21 cellular contexts compared by ENCODE assay signal in the genomic region with DNA sequence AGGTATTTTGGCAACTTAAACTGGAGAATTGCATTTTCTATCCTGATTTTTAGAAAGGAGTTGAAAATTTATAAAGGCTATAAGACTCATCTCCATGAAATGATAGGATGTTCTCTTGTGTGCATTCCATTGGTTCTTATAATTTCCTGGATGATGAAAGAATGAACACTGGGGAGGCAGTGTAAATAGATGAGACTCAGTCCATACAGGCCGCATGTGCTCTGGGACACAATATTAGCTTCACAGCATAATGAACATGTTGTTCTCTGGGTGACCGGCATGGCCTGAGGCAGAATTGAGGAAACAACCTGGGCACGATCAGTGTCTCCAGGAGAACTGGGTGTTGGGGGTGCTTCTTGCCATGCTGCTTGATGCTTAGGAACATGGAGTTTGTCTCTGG. TPM values are rescaled to one million over a fixed set of nuclear protein-coding genes. Genes with fewer than 3 reads are reported as not detected.
DNase-seq lines count a peak whose midpoint lies in the region; ATAC-seq, FAIRE-seq and TF ChIP-seq lines count a peak whose summit lies in the region.
"Had no signal": no experiment of that assay in that cellular context is flagged by ENCODE, and none has a peak within 500 bp of the region (broad histone marks: within the 10 kb centered on the region; RNA-seq: fewer than 3 reads in every experiment).

No MANE protein-coding gene starts in this region.

- CTCF ChIA-PET in PC-3 (lab: Charles Lee) (no interaction called here), HepG2 (lab: Yijun Ruan, JAX; ENCODE audit: low intra/inter-chr PET ratio, low total read pairs) (no interaction called here)

- TF ChIP-seq POLR2A in HepG2 (IDR thresholded peaks at IDR 0.05; ENCODE audit: insufficient read depth in 1 of 2, low read depth in 2 of 2, low read length in 2 of 2), result no peak

- no peaks in the 10 kb centered on the region for H3F3A ChIP-seq in PC-3 (ENCODE audit: low read length, unreplicated experiment)

- peaks cover 22% of the 10 kb centered on the region for H3K4me1 ChIP-seq in PC-3 (ENCODE audit: insufficient read depth, low read length)
- H3K4me1 ChIP-seq in HepG2 (ENCODE audit: insufficient read depth, low read length), result peaks cover 11% of the 10 kb centered on the region
- H3K4me1 ChIP-seq: left lung, upper lobe of left lung had no signal

- WGBS in HepG2 (ENCODE audit: low lambda C conversion rate), result 74% methylated on average over 3 of the region's 3 CpGs

- POLR2A ChIA-PET in PC-3 (lab: Charles Lee; ENCODE audit: unreplicated experiment) (no interaction called here), HepG2 (lab: Yijun Ruan, JAX) (interaction anchor here (1.3 kb wide), 1 partner anchor 24 kb away, joined by 5 read pairs; no protein-coding TSS in a partner anchor)

- no peak overlapping the region for H3K27ac ChIP-seq in PC-3 (ENCODE audit: low read length)
- H3K27ac ChIP-seq in HepG2 (ENCODE audit: extremely low read length, insufficient read depth, low read length), result no peak overlapping the region
- H3K27ac ChIP-seq: left lung, pancreas, upper lobe of left lung had no signal

- no peaks in the 10 kb centered on the region for H3K9me2 ChIP-seq in PC-3 (replicated peaks; ENCODE audit: low read length)

- intact Hi-C loops in PC-3 (cut with micrococcal nuclease), result no loop called here
- intact Hi-C loops in HepG2 (cut with micrococcal nuclease; ENCODE audit: unreplicated experiment), result loop anchor here (5.0 kb wide), 1 partner anchor 37 kb away; the partner anchor contains the start of gene AOX1

- ATAC-seq in PC-3 (no peak), HepG2 (no peak)
- ATAC-seq: left lung; pancreas; stimulated activated naive CD8-positive, alpha-beta T cell treated with anti-CD3 and anti-CD28 coated beads, Interleukin-15, amount 100 ng/mL, for 72 hours had no signal

- H3K36me3 ChIP-seq in PC-3 (ENCODE audit: low read depth, low read length), result no peaks in the 10 kb centered on the region
- H3K36me3 ChIP-seq in HepG2 (replicated peaks in 1 of 2; ENCODE audit: control insufficient read depth in 1 of 2, insufficient read depth in 2 of 2, low read length in 2 of 2), result no peaks in the 10 kb centered on the region
- H3K36me3 ChIP-seq: left lung, upper lobe of left lung had no signal

- no peak for FAIRE-seq in HepG2 (lab: Jason Lieb, UNC)
- FAIRE-seq: GM19239, H1, pancreas had no signal

- H4K20me1 ChIP-seq in PC-3 (ENCODE audit: low read length) (no peaks in the 10 kb centered on the region), HepG2 (ENCODE audit: insufficient read depth, low read length) (no peaks in the 10 kb centered on the region)

- TF ChIP-seq RAD21 in HepG2 (CRISPR knock-in tag; IDR thresholded peaks at IDR 0.05), result no peak

- no peaks in the 10 kb centered on the region for H3K27me3 ChIP-seq in PC-3 (ENCODE audit: low read length)
- H3K27me3 ChIP-seq in HepG2 (ENCODE audit: control insufficient read depth in 1 of 2, insufficient read depth in 2 of 2, low read length in 2 of 2), result no peaks in the 10 kb centered on the region
- H3K27me3 ChIP-seq: left lung, pancreas, upper lobe of left lung had no signal

- H3K4me3 ChIP-seq in PC-3 (ENCODE audit: low read length) (no peak overlapping the region), epithelial cell of esophagus (ENCODE audit: low read length) (no peak overlapping the region), HepG2 (replicated peaks in 1 of 3; ENCODE audit: insufficient read depth in 1 of 3, low read depth in 2 of 3, low read length in 3 of 3) (no peak overlapping the region)
- H3K4me3 ChIP-seq: left lung, pancreas, upper lobe of left lung had no signal

- DNase-seq in AG20443 (ENCODE audit: low spot score) (peak; percentile 49), PC-3 (peak; percentile 14), epithelial cell of esophagus (ENCODE audit: low read depth) (peak; percentile 70), HepG2 (ENCODE audit: low spot score) (peak; percentile 24), cerebellum (ENCODE audit: low spot score) (no peak), Ammon's horn (ENCODE audit: low spot score) (no peak), 8988T (no peak)
- DNase-seq in effector CD4-positive, alpha-beta T cell, result no peak
- DNase-seq: activated CD4-positive, CD25-positive, alpha-beta regulatory T cell; AML-193; central memory CD4-positive, alpha-beta T cell; effector memory CD4-positive, alpha-beta T cell; left lung; NCI-H2081; NCI-H526; pancreas; stimulated activated naive CD8-positive, alpha-beta T cell treated with anti-CD3 and anti-CD28 coated beads, Interleukin-15, amount 100 ng/mL, for 72 hours; upper lobe of left lung had no signal

- H2AFZ ChIP-seq in PC-3 (ENCODE audit: low read length), result no peak overlapping the region
- H2AFZ ChIP-seq in HepG2 (ENCODE audit: low read length), result no peak overlapping the region

- no peak for TF ChIP-seq CTCF in PC-3 (conservative IDR thresholded peaks at IDR 0.05; ENCODE audit: low read depth, low read length)
- TF ChIP-seq CTCF in epithelial cell of esophagus (IDR thresholded peaks at IDR 0.05; ENCODE audit: insufficient read depth, low read depth, low read length, missing control alignments), result no peak
- TF ChIP-seq CTCF in HepG2 (CRISPR knock-in tag; IDR thresholded peaks at IDR 0.05), result no peak

- H3K79me2 ChIP-seq in PC-3 (ENCODE audit: low read length), result no peaks in the 10 kb centered on the region
- no peaks in the 10 kb centered on the region for H3K79me2 ChIP-seq in HepG2 (ENCODE audit: insufficient read depth, low read length)

- no peaks in the 10 kb centered on the region for H3K9me3 ChIP-seq in PC-3 (ENCODE audit: low read length)
- H3K9me3 ChIP-seq in HepG2 (ENCODE audit: low read length), result no peaks in the 10 kb centered on the region
- H3K9me3 ChIP-seq: left lung, pancreas, upper lobe of left lung had no signal

- no peak for TF ChIP-seq EP300 in HepG2 (IDR thresholded peaks at IDR 0.05; ENCODE audit: low read depth in 2 of 2, low read length in 2 of 2)
- no peak for TF ChIP-seq EP300 in HepG2 (CRISPR knock-in tag; IDR thresholded peaks at IDR 0.05; ENCODE audit: borderline replicate concordance)

- BruUV-seq in PC-3 (replicated peaks; lab: Mats Ljungman, UMichigan), result no TSS peak
- BruUV-seq in HepG2 (replicated peaks; lab: Mats Ljungman, UMichigan), result no TSS peak

- in situ Hi-C loops in HepG2 (cut with HindIII; ENCODE audit: extremely low pct_ligation_motif_present, low pct_unique_long_range_greater_than_20kb), result no loop called here

- no peak overlapping the region for H3K9ac ChIP-seq in PC-3 (ENCODE audit: low read length)
- H3K9ac ChIP-seq in HepG2 (ENCODE audit: insufficient read depth, low read depth, low read length), result no peak overlapping the region

- H3K4me2 ChIP-seq in PC-3 (ENCODE audit: low read length) (no peak overlapping the region), HepG2 (ENCODE audit: low read depth, low read length) (no peak overlapping the region)

TF ChIP-seq in HepG2, 621 proteins besides CTCF, POLR2A, EP300 and RAD21 (continues in another document):
- TF ChIP-seq, protein P1, sequence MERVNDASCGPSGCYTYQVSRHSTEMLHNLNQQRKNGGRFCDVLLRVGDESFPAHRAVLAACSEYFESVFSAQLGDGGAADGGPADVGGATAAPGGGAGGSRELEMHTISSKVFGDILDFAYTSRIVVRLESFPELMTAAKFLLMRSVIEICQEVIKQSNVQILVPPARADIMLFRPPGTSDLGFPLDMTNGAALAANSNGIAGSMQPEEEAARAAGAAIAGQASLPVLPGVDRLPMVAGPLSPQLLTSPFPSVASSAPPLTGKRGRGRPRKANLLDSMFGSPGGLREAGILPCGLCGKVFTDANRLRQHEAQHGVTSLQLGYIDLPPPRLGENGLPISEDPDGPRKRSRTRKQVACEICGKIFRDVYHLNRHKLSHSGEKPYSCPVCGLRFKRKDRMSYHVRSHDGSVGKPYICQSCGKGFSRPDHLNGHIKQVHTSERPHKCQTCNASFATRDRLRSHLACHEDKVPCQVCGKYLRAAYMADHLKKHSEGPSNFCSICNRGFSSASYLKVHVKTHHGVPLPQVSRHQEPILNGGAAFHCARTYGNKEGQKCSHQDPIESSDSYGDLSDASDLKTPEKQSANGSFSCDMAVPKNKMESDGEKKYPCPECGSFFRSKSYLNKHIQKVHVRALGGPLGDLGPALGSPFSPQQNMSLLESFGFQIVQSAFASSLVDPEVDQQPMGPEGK (CRISPR knock-in tag; IDR thresholded peaks at IDR 0.05), result peak; percentile 22; the same call in 1 of the 2 replicates
- TF ChIP-seq FOXA1 (IDR thresholded peaks at IDR 0.05), result no peak
- TF ChIP-seq FOXA1 (CRISPR knock-in tag; IDR thresholded peaks at IDR 0.05), result 0 out of 2 replicates have a peak, but pooled peaks have one; percentile 10
- TF ChIP-seq, protein P2, sequence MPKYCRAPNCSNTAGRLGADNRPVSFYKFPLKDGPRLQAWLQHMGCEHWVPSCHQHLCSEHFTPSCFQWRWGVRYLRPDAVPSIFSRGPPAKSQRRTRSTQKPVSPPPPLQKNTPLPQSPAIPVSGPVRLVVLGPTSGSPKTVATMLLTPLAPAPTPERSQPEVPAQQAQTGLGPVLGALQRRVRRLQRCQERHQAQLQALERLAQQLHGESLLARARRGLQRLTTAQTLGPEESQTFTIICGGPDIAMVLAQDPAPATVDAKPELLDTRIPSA (CRISPR knock-in tag; IDR thresholded peaks at IDR 0.05; ENCODE audit: borderline replicate concordance), result no peak

RNA-seq across cellular contexts. Expression of gene AOX1, which starts 38.8 kb away (rescaled TPM):
- total RNA-seq in PC-3 (2014; rRNA removed) (54.9 and 57.2 TPM in 2 replicates), HepG2 (2016; rRNA removed; fragmentation: Illumina TruSeq; extraction: Trizol) (18.0 and 27.5 TPM in 2 replicates), cerebellum (2.8 TPM)
- total RNA-seq in HepG2 (2016; cell fraction: cytosol; rRNA removed; fragmentation: Illumina TruSeq; extraction: Trizol; ENCODE audit: low read depth), result 2.9 and 3.1 TPM in 2 replicates
- 16.9 and 27.1 TPM in 2 replicates for total RNA-seq in HepG2 (2016; cell fraction: insoluble cytoplasmic fraction; rRNA removed; fragmentation: Illumina TruSeq; extraction: Trizol)
- 5.6 and 7.9 TPM in 2 replicates for total RNA-seq in HepG2 (2016; cell fraction: membrane; rRNA removed; fragmentation: Illumina TruSeq; extraction: Trizol)
- total RNA-seq in HepG2 (2016; cell fraction: nucleus; rRNA removed; fragmentation: Illumina TruSeq; extraction: Trizol), result 11.2 and 11.3 TPM in 2 replicates
- 9.2 and 18.9 TPM in 2 replicates for polyA plus RNA-seq in HepG2 (2011; rRNA removed)
- polyA plus RNA-seq in HepG2 (2011; cell fraction: cytosol; rRNA removed), result 9.0 and 14.2 TPM in 2 replicates
- 6.6 and 14.0 TPM in 2 replicates for polyA plus RNA-seq in HepG2 (2011; cell fraction: nucleus; rRNA removed)
- polyA plus RNA-seq in HepG2 (2012), result 12.6 and 15.2 TPM in 2 replicates
- polyA plus RNA-seq in HepG2 (2016; cell fraction: cytosol; fragmentation: Illumina TruSeq; extraction: Trizol; ENCODE audit: low read depth), result 0.95 and 1.1 TPM in 2 replicates
- 21.2 and 21.7 TPM in 2 replicates for polyA plus RNA-seq in HepG2 (2016; cell fraction: insoluble cytoplasmic fraction; fragmentation: Illumina TruSeq; extraction: Trizol; ENCODE audit: low read depth)
- 2.7 and 3.3 TPM in 2 replicates for polyA plus RNA-seq in HepG2 (2016; cell fraction: membrane; fragmentation: Illumina TruSeq; extraction: Trizol; ENCODE audit: low read depth)
- 8.2 and 9.7 TPM in 2 replicates for polyA plus RNA-seq in HepG2 (2016; cell fraction: nucleus; fragmentation: Illumina TruSeq; extraction: Trizol; ENCODE audit: insufficient read depth, low read depth)
- polyA minus RNA-seq in HepG2 (2011; rRNA and poly(A)+ RNA removed; ENCODE audit: low replicate concordance), result 9.0 and 94.3 TPM in 2 replicates
- 16.3 and 44.6 TPM in 2 replicates for polyA minus RNA-seq in HepG2 (2011; cell fraction: cytosol; rRNA and poly(A)+ RNA removed)
- 6.7 and 17.2 TPM in 2 replicates for polyA minus RNA-seq in HepG2 (2011; cell fraction: nucleus; rRNA and poly(A)+ RNA removed)
- polyA plus RNA-seq: IgD-negative memory B cell had no signal

Comparison
In these comparisons a context has a peak if more than half of its experiments do, and no peak if none do; other contexts are left out.
1. DNase-seq: peak in AG20443 (single experiment), PC-3 (single experiment), epithelial cell of esophagus (single experiment) and HepG2 (single experiment); none in cerebellum (single experiment), Ammon's horn (single experiment), effector CD4-positive, alpha-beta T cell (single experiment) and 8988T (single experiment).